ENCODE assay signal across 21 cellular contexts in genomic region chr2:113237604-113238003, GRCh38. TPM values are rescaled to one million over a fixed set of nuclear protein-coding genes. Genes with fewer than 3 reads are reported as not detected.
DNase-seq lines count a peak whose midpoint lies in the region; ATAC-seq and TF ChIP-seq lines count a peak whose summit lies in the region.
"Had no signal": no experiment of that assay in that cellular context is flagged by ENCODE, and none has a peak within 500 bp of the region (broad histone marks: within the 10 kb centered on the region; RNA-seq: fewer than 3 reads in every experiment).

No MANE protein-coding gene starts in this region.

- H3K27me3 Mint-ChIP-seq in HFFc6 (ENCODE audit: insufficient read depth) (no peaks in the 10 kb centered on the region; the same call in 1 of the 2 replicates), nephron (ENCODE audit: low read depth) (peaks cover 8% of the 10 kb centered on the region)
- H3K27me3 Mint-ChIP-seq in activated T-helper 2 cell treated with anti-CD3 and anti-CD28 coated beads, Interferon-gamma antibody, Interleukin-2, Interleukin-4, amounts not matched to agents 10 μg/mL and 5 μg/mL and 100 μg/mL, durations not matched to agents 14 hours and 24 hours and 36 hours (ENCODE audit: low read depth): no peaks in the 10 kb centered on the region

- ATAC-seq in GM21526 (IDR thresholded peaks at IDR 0.05; ENCODE audit: low FRiP score, unreplicated experiment): no peak
- ATAC-seq: K562, SK-N-SH treated with all-trans-retinoic acid at 6 μM for 48 hours had no signal

- H3K9me3 Mint-ChIP-seq in HFFc6 (no peaks in the 10 kb centered on the region), nephron (peaks cover 2% of the 10 kb centered on the region)
- H3K9me3 Mint-ChIP-seq in activated T-helper 2 cell treated with anti-CD3 and anti-CD28 coated beads, Interferon-gamma antibody, Interleukin-2, Interleukin-4, amounts not matched to agents 10 μg/mL and 5 μg/mL and 100 μg/mL, durations not matched to agents 14 hours and 24 hours and 36 hours: no peaks in the 10 kb centered on the region
- H3K9me3 Mint-ChIP-seq: CD4-positive, CD25-positive, alpha-beta regulatory T cell had no signal

- DNase-seq in HFFc6: no peak
- DNase-seq in adipocyte (ENCODE audit: low read depth): no peak
- no peak for DNase-seq in activated effector memory CD4-positive, alpha-beta T cell treated with Interleukin-2 at 50 U/mL for 16 hours
- DNase-seq in 8988T: no peak
- DNase-seq in activated T-helper 2 cell treated with anti-CD3 and anti-CD28 coated beads, Interferon-gamma antibody, Interleukin-2, Interleukin-4, amounts not matched to agents 10 μg/mL and 5 μg/mL and 100 μg/mL, durations not matched to agents 14 hours and 24 hours and 36 hours (ENCODE audit: low spot score): no peak
- DNase-seq: brain microvascular endothelial cell; CD4-positive, CD25-positive, alpha-beta regulatory T cell; dermis blood vessel endothelial cell; EL; head of caudate nucleus; NCI-H1092; NCI-H2107; NCI-H748 treated with DMSO at 0.1 percent for 48 hours; occipital lobe; Peyer's patch; stimulated activated CD4-positive, alpha-beta T cell treated with anti-CD3 and anti-CD28 coated beads, Interleukin-4, amount 100 ng/mL, for 1 hour had no signal

- peak overlapping the region; percentile 83; the same call in 1 of the 2 replicates for H3K4me3 Mint-ChIP-seq in HFFc6
- no peak overlapping the region for H3K4me3 Mint-ChIP-seq in nephron
- H3K4me3 Mint-ChIP-seq in activated T-helper 2 cell treated with anti-CD3 and anti-CD28 coated beads, Interferon-gamma antibody, Interleukin-2, Interleukin-4, amounts not matched to agents 10 μg/mL and 5 μg/mL and 100 μg/mL, durations not matched to agents 14 hours and 24 hours and 36 hours (ENCODE audit: low read depth): no peak overlapping the region

- peak overlapping the region in 2 of 11 experiments; percentile 76 to 85; a peak in 2 of 22 replicates for H3K27ac ChIP-seq in BLaER1 treated with 17β-estradiol and CSF1 and Interleukin-3, amounts not matched to agents 10 nM and 100 nM
- H3K27ac ChIP-seq: brain microvascular endothelial cell had no signal

- TF ChIP-seq CTCF in HFFc6 (IDR thresholded peaks at IDR 0.05): no peak
- no peak for TF ChIP-seq CTCF in nephron (IDR thresholded peaks at IDR 0.05; ENCODE audit: unreplicated experiment in 3 of 3)

- H3K4me1 ChIP-seq in BLaER1 treated with 17β-estradiol and CSF1 and Interleukin-3, amounts not matched to agents 10 nM and 100 nM: peaks cover 17 to 88% (median 56%) of the 10 kb centered on the region in 10 experiments
- H3K4me1 ChIP-seq in adipocyte (ENCODE audit: control insufficient read depth, insufficient read depth, low read length): peaks cover 47% of the 10 kb centered on the region

- peaks cover 55% of the 10 kb centered on the region for H3K4me1 Mint-ChIP-seq in HFFc6 (ENCODE audit: low read depth)
- H3K4me1 Mint-ChIP-seq in nephron: peaks cover 28% of the 10 kb centered on the region
- H3K4me1 Mint-ChIP-seq in activated T-helper 2 cell treated with anti-CD3 and anti-CD28 coated beads, Interferon-gamma antibody, Interleukin-2, Interleukin-4, amounts not matched to agents 10 μg/mL and 5 μg/mL and 100 μg/mL, durations not matched to agents 14 hours and 24 hours and 36 hours (ENCODE audit: low read depth): peaks cover 27% of the 10 kb centered on the region

- no peak overlapping the region; the same call in 1 of the 2 replicates for H3K27ac Mint-ChIP-seq in HFFc6
- peak overlapping the region; percentile 50 to 69 (median 60) for H3K27ac Mint-ChIP-seq in nephron
- H3K27ac Mint-ChIP-seq in activated T-helper 2 cell treated with anti-CD3 and anti-CD28 coated beads, Interferon-gamma antibody, Interleukin-2, Interleukin-4, amounts not matched to agents 10 μg/mL and 5 μg/mL and 100 μg/mL, durations not matched to agents 14 hours and 24 hours and 36 hours: no peak overlapping the region

- H3K9me3 ChIP-seq in BLaER1 treated with 17β-estradiol and CSF1 and Interleukin-3, amounts not matched to agents 10 nM and 100 nM (replicated peaks in 1 of 11): peaks cover 0 to 19% (median 0%) of the 10 kb centered on the region in 11 experiments; a peak in 7 of 22 replicates
- H3K9me3 ChIP-seq in adipocyte (ENCODE audit: control insufficient read depth, low read length): no peaks in the 10 kb centered on the region
- H3K9me3 ChIP-seq: Peyer's patch had no signal

- H3K36me3 Mint-ChIP-seq in HFFc6 (ENCODE audit: low read depth) (peaks cover 7% of the 10 kb centered on the region; the same call in 1 of the 2 replicates), nephron (ENCODE audit: low read depth) (peaks cover 53% of the 10 kb centered on the region)
- no peaks in the 10 kb centered on the region for H3K36me3 Mint-ChIP-seq in activated T-helper 2 cell treated with anti-CD3 and anti-CD28 coated beads, Interferon-gamma antibody, Interleukin-2, Interleukin-4, amounts not matched to agents 10 μg/mL and 5 μg/mL and 100 μg/mL, durations not matched to agents 14 hours and 24 hours and 36 hours (ENCODE audit: low read depth)
- H3K36me3 Mint-ChIP-seq: CD4-positive, CD25-positive, alpha-beta regulatory T cell had no signal

- H3K36me3 ChIP-seq in BLaER1 treated with 17β-estradiol and CSF1 and Interleukin-3, amounts not matched to agents 10 nM and 100 nM: peaks cover 11 to 54% (median 30%) of the 10 kb centered on the region in 11 experiments; a peak in 19 of 22 replicates
- H3K36me3 ChIP-seq in adipocyte (ENCODE audit: control insufficient read depth, insufficient read depth, low read length, severe bottlenecking): peaks cover 3% of the 10 kb centered on the region
- H3K36me3 ChIP-seq: brain microvascular endothelial cell, Peyer's patch had no signal

- H3K27me3 ChIP-seq in BLaER1 treated with 17β-estradiol and CSF1 and Interleukin-3, amounts not matched to agents 10 nM and 100 nM: no peaks in the 10 kb centered on the region
- H3K27me3 ChIP-seq in adipocyte (replicated peaks; ENCODE audit: control insufficient read depth, insufficient read depth, low read length): no peaks in the 10 kb centered on the region
- H3K27me3 ChIP-seq: brain microvascular endothelial cell, Peyer's patch had no signal

- peaks cover 0 to 38% (median 25%) of the 10 kb centered on the region in 11 experiments; a peak in 18 of 22 replicates for H4K20me1 ChIP-seq in BLaER1 treated with 17β-estradiol and CSF1 and Interleukin-3, amounts not matched to agents 10 nM and 100 nM

- H3K4me3 ChIP-seq in BLaER1 treated with 17β-estradiol and CSF1 and Interleukin-3, amounts not matched to agents 10 nM and 100 nM: peak overlapping the region in 4 of 10 experiments; percentile 60 to 76 (median 68); a peak in 7 of 20 replicates
- peak overlapping the region; percentile 80 for H3K4me3 ChIP-seq in adipocyte (ENCODE audit: low read length)
- H3K4me3 ChIP-seq: K562 had no signal

- H3K4me2 ChIP-seq in BLaER1 treated with 17β-estradiol and CSF1 and Interleukin-3, amounts not matched to agents 10 nM and 100 nM: peak overlapping the region in 8 of 11 experiments; percentile 80 to 98 (median 86); a peak in 13 of 22 replicates

- intact Hi-C loops in activated T-helper 2 cell treated with anti-CD3 and anti-CD28 coated beads, Interferon-gamma antibody, Interleukin-2, Interleukin-4, amounts not matched to agents 10 μg/mL and 5 μg/mL and 100 μg/mL, durations not matched to agents 14 hours and 24 hours and 36 hours (cut with micrococcal nuclease): no loop called here

- peak overlapping the region in 5 of 11 experiments; percentile 18 to 93 (median 89); a peak in 6 of 22 replicates for H3K9ac ChIP-seq in BLaER1 treated with 17β-estradiol and CSF1 and Interleukin-3, amounts not matched to agents 10 nM and 100 nM
- H3K9ac ChIP-seq in adipocyte (ENCODE audit: low read length): peak overlapping the region; percentile 84

RNA-seq across cellular contexts. Expression of gene PAX8, which starts 41.1 kb away (rescaled TPM):
- 1 to 10 TPM in 5 of 6 experiments, under 1 TPM in 1; 0.33 to 6.7 (median 5.1) TPM for total RNA-seq in HFFc6 (2021; fragmentation: NEBNext Ultra II Directional; extraction: Animal tissue kit (Norgen Biotek cat#: 25700))
- total RNA-seq in activated T-helper 2 cell treated with anti-CD3 and anti-CD28 coated beads, Interferon-gamma antibody, Interleukin-2, Interleukin-4, amounts not matched to agents 10 μg/mL and 5 μg/mL and 100 μg/mL, durations not matched to agents 14 hours and 24 hours and 36 hours: 0.76 and 0.84 TPM in 2 replicates
- total RNA-seq: occipital lobe had no signal

Comparison
In these comparisons a context has a peak if more than half of its experiments do, and no peak if none do; other contexts are left out.
1. H3K27ac Mint-ChIP-seq: peak in nephron (3 of 3); none in HFFc6 (single experiment) and activated T-helper 2 cell treated with anti-CD3 and anti-CD28 coated beads, Interferon-gamma antibody, Interleukin-2, Interleukin-4, amounts not matched to agents 10 μg/mL and 5 μg/mL and 100 μg/mL, durations not matched to agents 14 hours and 24 hours and 36 hours (single experiment).